16 cellular contexts compared by ENCODE assay signal in genomic region chr9:99024959-99025358, GRCh38.
"Had no signal": no experiment of that assay in that cellular context is flagged by ENCODE, and none has a peak within 500 bp of the region (broad histone marks: within the 10 kb centered on the region; RNA-seq: fewer than 3 reads in every experiment).

No MANE protein-coding gene starts in this region.

- H3K4me3 ChIP-seq: prostate gland, right lobe of liver had no signal

- H3K27me3 ChIP-seq: right lobe of liver had no signal

- H3K4me3 Mint-ChIP-seq: brain; immature natural killer cell; nephron progenitor cell; stimulated activated naive CD8-positive, alpha-beta T cell treated with anti-CD3 and anti-CD28 coated beads, Interleukin-15, amount 100 ng/mL, for 72 hours; type B pancreatic cell had no signal

- H3K27ac ChIP-seq: prostate gland, right lobe of liver had no signal

- H3K27ac Mint-ChIP-seq: brain; immature natural killer cell; nephron progenitor cell; stimulated activated naive CD8-positive, alpha-beta T cell treated with anti-CD3 and anti-CD28 coated beads, Interleukin-15, amount 100 ng/mL, for 72 hours; type B pancreatic cell had no signal

- H3K9me3 Mint-ChIP-seq: immature natural killer cell; nephron progenitor cell; stimulated activated naive CD8-positive, alpha-beta T cell treated with anti-CD3 and anti-CD28 coated beads, Interleukin-15, amount 100 ng/mL, for 72 hours; type B pancreatic cell had no signal

- ATAC-seq: activated naive CD4-positive, alpha-beta T cell treated with anti-CD3 and anti-CD28 coated beads, Interleukin-2, amount 50 U/mL, for 72 hours; esophagus mucosa; right lobe of liver; stimulated activated naive CD8-positive, alpha-beta T cell treated with anti-CD3 and anti-CD28 coated beads, Interleukin-15, amount 100 ng/mL, for 72 hours had no signal

- H3K27me3 Mint-ChIP-seq: stimulated activated naive CD8-positive, alpha-beta T cell treated with anti-CD3 and anti-CD28 coated beads, Interleukin-15, amount 100 ng/mL, for 72 hours had no signal

- H3K9me3 ChIP-seq: prostate gland, right lobe of liver had no signal

- DNase-seq: activated CD4-positive, alpha-beta T cell treated with anti-CD3 and anti-CD28 coated beads, Interleukin-2, amount 50 U/mL, for 1 hour; activated effector memory CD4-positive, alpha-beta T cell treated with Interleukin-2 at 50 U/mL for 16 hours; activated T-cell treated with anti-CD3 and anti-CD28 coated beads, Interleukin-2, amount 50 U/mL, for 1 hour; amniotic stem cell; cerebellar nuclear complex; foreskin melanocyte; immature natural killer cell; nephron progenitor cell; right lobe of liver; stimulated activated CD4-positive, alpha-beta T cell treated with anti-CD3 and anti-CD28 coated beads, Interleukin-1b, Interleukin-23, amount 100 ng/mL, for 48 hours; stimulated activated naive CD8-positive, alpha-beta T cell treated with anti-CD3 and anti-CD28 coated beads, Interleukin-15, amount 100 ng/mL, for 72 hours had no signal

- H3K36me3 ChIP-seq: prostate gland, right lobe of liver had no signal

- H3K4me1 ChIP-seq: prostate gland, right lobe of liver had no signal

- H3K36me3 Mint-ChIP-seq: activated naive CD4-positive, alpha-beta T cell treated with anti-CD3 and anti-CD28 coated beads, Interleukin-2, amount 50 U/mL, for 72 hours; type B pancreatic cell had no signal
